4 cellular contexts compared by ENCODE assay signal in the genomic region with DNA sequence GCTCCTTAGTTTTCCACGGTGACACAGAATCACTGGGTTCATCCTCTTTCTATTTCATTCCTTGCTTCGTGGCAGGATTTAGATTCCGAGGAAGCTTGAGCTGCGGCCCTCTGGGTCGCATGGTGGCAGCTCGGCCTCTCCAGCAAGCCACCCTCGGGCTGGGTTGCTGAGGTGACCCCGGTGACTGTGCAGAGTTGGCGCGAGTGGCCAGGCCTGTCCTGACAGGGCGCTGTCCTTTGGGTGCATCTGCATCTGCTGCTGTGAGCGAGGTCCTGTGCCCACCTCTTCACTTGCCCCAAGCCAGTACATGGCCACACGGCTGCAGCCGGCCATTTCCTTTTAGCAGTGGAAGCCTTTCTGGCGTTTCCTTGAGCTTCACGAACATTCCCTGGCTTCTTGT.
"Had no signal": no experiment of that assay in that cellular context is flagged by ENCODE, and none has a peak within 500 bp of the region (broad histone marks: within the 10 kb centered on the region; RNA-seq: fewer than 3 reads in every experiment).

No MANE protein-coding gene starts in this region.

- DNase-seq: IMR-90, KBM-7 had no signal

- H3K4me3 ChIP-seq: K562 had no signal

- H3K27ac ChIP-seq: HL-60 had no signal

- ATAC-seq: K562 had no signal
